In genomic region chr20:45902199-45902701, GRCh38 we compare ENCODE assay signal across 29 cellular contexts.
"Had no signal": no experiment of that assay in that cellular context is flagged by ENCODE, and none has a peak within 500 bp of the region (broad histone marks: within the 10 kb centered on the region; RNA-seq: fewer than 3 reads in every experiment).

No MANE protein-coding gene starts in this region.

- DNase-seq: activated CD4-positive, alpha-beta memory T cell treated with anti-CD3 and anti-CD28 coated beads, Interleukin-2, amount 10 ng/mL, durations not matched to agents 7 days and 5 days; activated CD4-positive, alpha-beta T cell treated with anti-CD3 and anti-CD28 coated beads for 1 hour; activated CD4-positive, alpha-beta T cell treated with anti-CD3 and anti-CD28 coated beads, Interleukin-2, amount 10 ng/mL, durations not matched to agents 7 days and 5 days; activated CD8-positive, alpha-beta memory T cell treated with anti-CD3 and anti-CD28 coated beads, Interleukin-2, amount 50 U/mL, for 48 hours; activated gamma-delta T cell treated with Interleukin-2 at 50 U/mL for 16 hours; activated T-cell treated with anti-CD3 and anti-CD28 coated beads, Interleukin-2, amount 50 U/mL, for 24 hours; anterior cingulate cortex; effector CD8-positive, alpha-beta T cell; esophagus squamous epithelium; glutamatergic neuron; islet precursor cell; left cardiac atrium; left ventricle myocardium superior; naive B cell; nephron progenitor cell; ovary; right lobe of liver; stimulated activated CD4-positive, alpha-beta T cell treated with anti-CD3 and anti-CD28 coated beads, Interleukin-2, amount 100 ng/mL, for 48 hours; stimulated activated naive CD8-positive, alpha-beta T cell treated with anti-CD3 and anti-CD28 coated beads, Interleukin-15, Interleukin-2, amounts not matched to agents 100 U/mL and 50 U/mL, for 24 hours; T-helper 2 cell; testis; transverse colon had no signal

- FAIRE-seq: bronchial epithelial cell, colon, endometrium, frontal cortex had no signal

- ATAC-seq: activated naive CD4-positive, alpha-beta T cell treated with anti-CD3 and anti-CD28 coated beads, Interleukin-2, amount 50 U/mL, for 72 hours; left cardiac atrium; left ventricle myocardium superior; stimulated activated naive CD8-positive, alpha-beta T cell treated with anti-CD3 and anti-CD28 coated beads, Interleukin-15, Interleukin-2, amounts not matched to agents 100 U/mL and 50 U/mL, for 24 hours; WTC11 had no signal

- H3K27ac ChIP-seq: epithelial cell of prostate, esophagus squamous epithelium, ovary, right lobe of liver, testis, transverse colon had no signal

- H3K4me3 ChIP-seq: esophagus squamous epithelium, ovary, right lobe of liver, testis, transverse colon had no signal

- H3K27me3 ChIP-seq: esophagus squamous epithelium, ovary, right lobe of liver, testis, transverse colon had no signal

- H3K36me3 ChIP-seq: ovary had no signal

- H3K9me3 ChIP-seq: esophagus squamous epithelium, ovary, right lobe of liver, testis, transverse colon had no signal

- H3K4me1 ChIP-seq: esophagus squamous epithelium, right lobe of liver, testis, transverse colon had no signal
